1 cellular context compared by ENCODE assay signal in genomic region chr5:159783731-159784247, GRCh38.
TF ChIP-seq lines count a peak whose summit lies in the region.

No MANE protein-coding gene starts in this region.

TF ChIP-seq in WTC11, 78 proteins besides CTCF, POLR2A, EP300 and RAD21:
- TF ChIP-seq E2F1 (CRISPR knock-in tag; IDR thresholded peaks at IDR 0.05) (no peak), EMX1 (CRISPR knock-in tag; IDR thresholded peaks at IDR 0.05) (no peak), NFATC4 (CRISPR knock-in tag; IDR thresholded peaks at IDR 0.05) (no peak), NR1H2 (CRISPR knock-in tag; IDR thresholded peaks at IDR 0.05) (no peak), MLX (CRISPR knock-in tag; IDR thresholded peaks at IDR 0.05) (no peak), KAT7 (CRISPR knock-in tag; IDR thresholded peaks at IDR 0.05; ENCODE audit: borderline replicate concordance) (no peak), MYBL2 (CRISPR knock-in tag; IDR thresholded peaks at IDR 0.05) (no peak), NR2C2 (CRISPR knock-in tag; IDR thresholded peaks at IDR 0.05) (no peak), FOXK1 (CRISPR knock-in tag; IDR thresholded peaks at IDR 0.05) (no peak), SMAD3 (CRISPR knock-in tag; IDR thresholded peaks at IDR 0.05; ENCODE audit: borderline replicate concordance) (no peak), ESRRA (CRISPR knock-in tag; IDR thresholded peaks at IDR 0.05; ENCODE audit: borderline replicate concordance) (no peak), ETV6 (CRISPR knock-in tag; IDR thresholded peaks at IDR 0.05) (no peak), ZNF317 (CRISPR knock-in tag; IDR thresholded peaks at IDR 0.05; ENCODE audit: borderline replicate concordance, low read depth) (no peak), CREB1 (CRISPR knock-in tag; IDR thresholded peaks at IDR 0.05) (no peak)
- TF ChIP-seq, protein P1, sequence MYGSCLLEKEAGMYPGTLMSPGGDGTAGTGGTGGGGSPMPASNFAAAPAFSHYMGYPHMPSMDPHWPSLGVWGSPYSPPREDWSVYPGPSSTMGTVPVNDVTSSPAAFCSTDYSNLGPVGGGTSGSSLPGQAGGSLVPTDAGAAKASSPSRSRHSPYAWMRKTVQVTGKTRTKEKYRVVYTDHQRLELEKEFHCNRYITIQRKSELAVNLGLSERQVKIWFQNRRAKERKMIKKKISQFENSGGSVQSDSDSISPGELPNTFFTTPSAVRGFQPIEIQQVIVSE (CRISPR knock-in tag; IDR thresholded peaks at IDR 0.05; ENCODE audit: borderline replicate concordance): no peak
- TF ChIP-seq, protein P2, sequence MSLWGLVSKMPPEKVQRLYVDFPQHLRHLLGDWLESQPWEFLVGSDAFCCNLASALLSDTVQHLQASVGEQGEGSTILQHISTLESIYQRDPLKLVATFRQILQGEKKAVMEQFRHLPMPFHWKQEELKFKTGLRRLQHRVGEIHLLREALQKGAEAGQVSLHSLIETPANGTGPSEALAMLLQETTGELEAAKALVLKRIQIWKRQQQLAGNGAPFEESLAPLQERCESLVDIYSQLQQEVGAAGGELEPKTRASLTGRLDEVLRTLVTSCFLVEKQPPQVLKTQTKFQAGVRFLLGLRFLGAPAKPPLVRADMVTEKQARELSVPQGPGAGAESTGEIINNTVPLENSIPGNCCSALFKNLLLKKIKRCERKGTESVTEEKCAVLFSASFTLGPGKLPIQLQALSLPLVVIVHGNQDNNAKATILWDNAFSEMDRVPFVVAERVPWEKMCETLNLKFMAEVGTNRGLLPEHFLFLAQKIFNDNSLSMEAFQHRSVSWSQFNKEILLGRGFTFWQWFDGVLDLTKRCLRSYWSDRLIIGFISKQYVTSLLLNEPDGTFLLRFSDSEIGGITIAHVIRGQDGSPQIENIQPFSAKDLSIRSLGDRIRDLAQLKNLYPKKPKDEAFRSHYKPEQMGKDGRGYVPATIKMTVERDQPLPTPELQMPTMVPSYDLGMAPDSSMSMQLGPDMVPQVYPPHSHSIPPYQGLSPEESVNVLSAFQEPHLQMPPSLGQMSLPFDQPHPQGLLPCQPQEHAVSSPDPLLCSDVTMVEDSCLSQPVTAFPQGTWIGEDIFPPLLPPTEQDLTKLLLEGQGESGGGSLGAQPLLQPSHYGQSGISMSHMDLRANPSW (CRISPR knock-in tag; conservative IDR thresholded peaks at IDR 0.05; ENCODE audit: low read depth): no peak
- TF ChIP-seq, protein P3, sequence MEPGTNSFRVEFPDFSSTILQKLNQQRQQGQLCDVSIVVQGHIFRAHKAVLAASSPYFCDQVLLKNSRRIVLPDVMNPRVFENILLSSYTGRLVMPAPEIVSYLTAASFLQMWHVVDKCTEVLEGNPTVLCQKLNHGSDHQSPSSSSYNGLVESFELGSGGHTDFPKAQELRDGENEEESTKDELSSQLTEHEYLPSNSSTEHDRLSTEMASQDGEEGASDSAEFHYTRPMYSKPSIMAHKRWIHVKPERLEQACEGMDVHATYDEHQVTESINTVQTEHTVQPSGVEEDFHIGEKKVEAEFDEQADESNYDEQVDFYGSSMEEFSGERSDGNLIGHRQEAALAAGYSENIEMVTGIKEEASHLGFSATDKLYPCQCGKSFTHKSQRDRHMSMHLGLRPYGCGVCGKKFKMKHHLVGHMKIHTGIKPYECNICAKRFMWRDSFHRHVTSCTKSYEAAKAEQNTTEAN (CRISPR knock-in tag; IDR thresholded peaks at IDR 0.05): no peak
- TF ChIP-seq, protein P4, sequence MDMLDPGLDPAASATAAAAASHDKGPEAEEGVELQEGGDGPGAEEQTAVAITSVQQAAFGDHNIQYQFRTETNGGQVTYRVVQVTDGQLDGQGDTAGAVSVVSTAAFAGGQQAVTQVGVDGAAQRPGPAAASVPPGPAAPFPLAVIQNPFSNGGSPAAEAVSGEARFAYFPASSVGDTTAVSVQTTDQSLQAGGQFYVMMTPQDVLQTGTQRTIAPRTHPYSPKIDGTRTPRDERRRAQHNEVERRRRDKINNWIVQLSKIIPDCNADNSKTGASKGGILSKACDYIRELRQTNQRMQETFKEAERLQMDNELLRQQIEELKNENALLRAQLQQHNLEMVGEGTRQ (CRISPR knock-in tag; IDR thresholded peaks at IDR 0.05): no peak
- TF ChIP-seq, protein P5, sequence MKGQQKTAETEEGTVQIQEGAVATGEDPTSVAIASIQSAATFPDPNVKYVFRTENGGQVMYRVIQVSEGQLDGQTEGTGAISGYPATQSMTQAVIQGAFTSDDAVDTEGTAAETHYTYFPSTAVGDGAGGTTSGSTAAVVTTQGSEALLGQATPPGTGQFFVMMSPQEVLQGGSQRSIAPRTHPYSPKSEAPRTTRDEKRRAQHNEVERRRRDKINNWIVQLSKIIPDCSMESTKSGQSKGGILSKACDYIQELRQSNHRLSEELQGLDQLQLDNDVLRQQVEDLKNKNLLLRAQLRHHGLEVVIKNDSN (CRISPR knock-in tag; IDR thresholded peaks at IDR 0.05): no peak
